ENCODE assay signal across 1 cellular context in the genomic region with DNA sequence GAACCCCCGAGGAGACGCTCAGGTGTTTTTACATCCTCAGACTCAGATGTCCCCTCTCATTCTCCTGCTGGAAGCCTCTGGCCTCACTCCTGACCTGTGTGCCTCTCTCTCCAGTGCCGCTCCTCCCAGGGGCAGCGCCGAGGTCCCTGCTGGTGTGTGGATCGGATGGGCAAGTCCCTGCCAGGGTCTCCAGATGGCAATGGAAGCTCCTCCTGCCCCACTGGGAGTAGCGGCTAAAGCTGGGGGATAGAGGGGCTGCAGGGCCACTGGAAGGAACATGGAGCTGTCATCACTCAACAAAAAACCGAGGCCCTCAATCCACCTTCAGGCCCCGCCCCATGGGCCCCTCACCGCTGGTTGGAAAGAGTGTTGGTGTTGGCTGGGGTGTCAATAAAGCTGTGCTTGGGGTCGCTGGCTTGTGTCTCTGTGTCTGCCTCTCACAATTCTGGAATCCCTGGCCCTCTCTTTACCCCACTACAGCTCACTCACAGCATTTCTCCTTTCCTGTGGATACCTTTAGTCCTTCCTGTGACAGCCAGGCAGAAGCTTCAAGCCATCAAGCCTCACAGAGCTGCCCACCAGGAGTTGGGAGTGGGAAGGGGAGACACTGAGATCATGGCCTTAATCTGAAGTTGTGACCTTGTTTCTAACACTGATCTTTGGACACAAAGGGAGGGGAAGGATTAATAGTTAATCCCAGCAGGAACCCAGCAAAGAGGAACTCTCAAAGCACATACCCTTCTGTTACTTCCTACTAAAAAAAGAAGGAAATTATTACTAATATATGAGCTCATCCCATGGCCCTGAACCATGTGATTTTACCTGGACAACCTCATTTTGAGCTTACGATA.
TF ChIP-seq lines count a peak whose summit lies in the region.

No MANE protein-coding gene starts in this region.

TF ChIP-seq in GM23338, 12 proteins besides CTCF, POLR2A, EP300 and RAD21:
- TF ChIP-seq, protein P1, sequence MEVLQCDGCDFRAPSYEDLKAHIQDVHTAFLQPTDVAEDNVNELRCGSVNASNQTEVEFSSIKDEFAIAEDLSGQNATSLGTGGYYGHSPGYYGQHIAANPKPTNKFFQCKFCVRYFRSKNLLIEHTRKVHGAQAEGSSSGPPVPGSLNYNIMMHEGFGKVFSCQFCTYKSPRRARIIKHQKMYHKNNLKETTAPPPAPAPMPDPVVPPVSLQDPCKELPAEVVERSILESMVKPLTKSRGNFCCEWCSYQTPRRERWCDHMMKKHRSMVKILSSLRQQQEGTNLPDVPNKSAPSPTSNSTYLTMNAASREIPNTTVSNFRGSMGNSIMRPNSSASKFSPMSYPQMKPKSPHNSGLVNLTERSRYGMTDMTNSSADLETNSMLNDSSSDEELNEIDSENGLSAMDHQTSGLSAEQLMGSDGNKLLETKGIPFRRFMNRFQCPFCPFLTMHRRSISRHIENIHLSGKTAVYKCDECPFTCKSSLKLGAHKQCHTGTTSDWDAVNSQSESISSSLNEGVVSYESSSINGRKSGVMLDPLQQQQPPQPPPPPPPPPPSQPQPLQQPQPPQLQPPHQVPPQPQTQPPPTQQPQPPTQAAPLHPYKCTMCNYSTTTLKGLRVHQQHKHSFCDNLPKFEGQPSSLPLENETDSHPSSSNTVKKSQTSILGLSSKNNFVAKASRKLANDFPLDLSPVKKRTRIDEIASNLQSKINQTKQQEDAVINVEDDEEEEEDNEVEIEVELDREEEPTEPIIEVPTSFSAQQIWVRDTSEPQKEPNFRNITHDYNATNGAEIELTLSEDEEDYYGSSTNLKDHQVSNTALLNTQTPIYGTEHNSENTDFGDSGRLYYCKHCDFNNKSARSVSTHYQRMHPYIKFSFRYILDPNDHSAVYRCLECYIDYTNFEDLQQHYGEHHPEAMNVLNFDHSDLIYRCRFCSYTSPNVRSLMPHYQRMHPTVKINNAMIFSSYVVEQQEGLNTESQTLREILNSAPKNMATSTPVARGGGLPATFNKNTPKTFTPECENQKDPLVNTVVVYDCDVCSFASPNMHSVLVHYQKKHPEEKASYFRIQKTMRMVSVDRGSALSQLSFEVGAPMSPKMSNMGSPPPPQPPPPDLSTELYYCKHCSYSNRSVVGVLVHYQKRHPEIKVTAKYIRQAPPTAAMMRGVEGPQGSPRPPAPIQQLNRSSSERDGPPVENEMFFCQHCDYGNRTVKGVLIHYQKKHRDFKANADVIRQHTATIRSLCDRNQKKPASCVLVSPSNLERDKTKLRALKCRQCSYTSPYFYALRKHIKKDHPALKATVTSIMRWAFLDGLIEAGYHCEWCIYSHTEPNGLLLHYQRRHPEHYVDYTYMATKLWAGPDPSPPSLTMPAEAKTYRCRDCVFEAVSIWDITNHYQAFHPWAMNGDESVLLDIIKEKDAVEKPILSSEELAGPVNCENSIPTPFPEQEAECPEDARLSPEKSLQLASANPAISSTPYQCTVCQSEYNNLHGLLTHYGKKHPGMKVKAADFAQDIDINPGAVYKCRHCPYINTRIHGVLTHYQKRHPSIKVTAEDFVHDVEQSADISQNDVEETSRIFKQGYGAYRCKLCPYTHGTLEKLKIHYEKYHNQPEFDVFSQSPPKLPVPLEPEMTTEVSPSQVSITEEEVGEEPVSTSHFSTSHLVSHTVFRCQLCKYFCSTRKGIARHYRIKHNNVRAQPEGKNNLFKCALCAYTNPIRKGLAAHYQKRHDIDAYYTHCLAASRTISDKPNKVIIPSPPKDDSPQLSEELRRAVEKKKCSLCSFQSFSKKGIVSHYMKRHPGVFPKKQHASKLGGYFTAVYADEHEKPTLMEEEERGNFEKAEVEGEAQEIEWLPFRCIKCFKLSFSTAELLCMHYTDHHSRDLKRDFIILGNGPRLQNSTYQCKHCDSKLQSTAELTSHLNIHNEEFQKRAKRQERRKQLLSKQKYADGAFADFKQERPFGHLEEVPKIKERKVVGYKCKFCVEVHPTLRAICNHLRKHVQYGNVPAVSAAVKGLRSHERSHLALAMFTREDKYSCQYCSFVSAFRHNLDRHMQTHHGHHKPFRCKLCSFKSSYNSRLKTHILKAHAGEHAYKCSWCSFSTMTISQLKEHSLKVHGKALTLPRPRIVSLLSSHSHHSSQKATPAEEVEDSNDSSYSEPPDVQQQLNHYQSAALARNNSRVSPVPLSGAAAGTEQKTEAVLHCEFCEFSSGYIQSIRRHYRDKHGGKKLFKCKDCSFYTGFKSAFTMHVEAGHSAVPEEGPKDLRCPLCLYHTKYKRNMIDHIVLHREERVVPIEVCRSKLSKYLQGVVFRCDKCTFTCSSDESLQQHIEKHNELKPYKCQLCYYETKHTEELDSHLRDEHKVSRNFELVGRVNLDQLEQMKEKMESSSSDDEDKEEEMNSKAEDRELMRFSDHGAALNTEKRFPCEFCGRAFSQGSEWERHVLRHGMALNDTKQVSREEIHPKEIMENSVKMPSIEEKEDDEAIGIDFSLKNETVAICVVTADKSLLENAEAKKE (CRISPR knock-in tag; IDR thresholded peaks at IDR 0.05), result no peak
- TF ChIP-seq CREB1 (CRISPR knock-in tag; IDR thresholded peaks at IDR 0.05; ENCODE audit: low read depth) (no peak), ZNF114 (CRISPR knock-in tag; IDR thresholded peaks at IDR 0.05) (no peak), JUNB (IDR thresholded peaks at IDR 0.05; ENCODE audit: unreplicated experiment) (no peak), ZNF331 (CRISPR knock-in tag; IDR thresholded peaks at IDR 0.05; ENCODE audit: low read depth) (no peak)
- TF ChIP-seq, protein P2, sequence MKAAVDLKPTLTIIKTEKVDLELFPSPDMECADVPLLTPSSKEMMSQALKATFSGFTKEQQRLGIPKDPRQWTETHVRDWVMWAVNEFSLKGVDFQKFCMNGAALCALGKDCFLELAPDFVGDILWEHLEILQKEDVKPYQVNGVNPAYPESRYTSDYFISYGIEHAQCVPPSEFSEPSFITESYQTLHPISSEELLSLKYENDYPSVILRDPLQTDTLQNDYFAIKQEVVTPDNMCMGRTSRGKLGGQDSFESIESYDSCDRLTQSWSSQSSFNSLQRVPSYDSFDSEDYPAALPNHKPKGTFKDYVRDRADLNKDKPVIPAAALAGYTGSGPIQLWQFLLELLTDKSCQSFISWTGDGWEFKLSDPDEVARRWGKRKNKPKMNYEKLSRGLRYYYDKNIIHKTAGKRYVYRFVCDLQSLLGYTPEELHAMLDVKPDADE (IDR thresholded peaks at IDR 0.05), result no peak
